10 cellular contexts compared by ENCODE assay signal in the genomic region with DNA sequence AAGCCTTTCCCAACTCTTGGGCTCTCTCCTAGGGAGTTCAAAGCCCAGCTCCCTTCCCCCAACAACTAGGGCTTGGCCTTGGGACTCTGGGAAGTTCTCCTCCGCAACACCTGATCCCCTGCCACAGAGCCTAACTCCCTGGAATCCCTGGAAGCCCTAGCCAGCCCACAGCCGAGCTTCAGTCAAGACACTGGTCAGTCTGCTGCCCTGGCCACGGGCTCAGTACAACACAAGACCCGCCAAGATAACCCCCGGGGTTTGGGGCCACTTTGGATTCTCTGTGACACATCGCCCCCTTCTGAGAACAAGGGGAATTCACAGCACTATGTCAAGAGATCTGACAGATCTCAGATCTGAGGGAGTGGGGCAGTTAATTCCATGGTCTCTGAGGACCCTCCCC. TPM values are rescaled to one million over a fixed set of nuclear protein-coding genes. Genes with fewer than 3 reads are reported as not detected.
DNase-seq lines count a peak whose midpoint lies in the region; ATAC-seq, FAIRE-seq and TF ChIP-seq lines count a peak whose summit lies in the region.
"Had no signal": no experiment of that assay in that cellular context is flagged by ENCODE, and none has a peak within 500 bp of the region (broad histone marks: within the 10 kb centered on the region; RNA-seq: fewer than 3 reads in every experiment).

No MANE protein-coding gene starts in this region.

- TF ChIP-seq POLR2A in A549 (IDR thresholded peaks at IDR 0.05; ENCODE audit: low read length) (no peak), Peyer's patch (IDR thresholded peaks at IDR 0.05) (no peak)

- POLR2A ChIA-PET in A549 (lab: Yijun Ruan, JAX), result no interaction called here

- TF ChIP-seq CTCF in A549 (IDR thresholded peaks at IDR 0.05) (peak; percentile 49), GM12873 (IDR thresholded peaks at IDR 0.05; ENCODE audit: insufficient read depth, low read depth, low read length, missing control alignments) (peak; percentile 51), Peyer's patch (IDR thresholded peaks at IDR 0.05) (peak in 3 of 6 experiments; percentile 34 to 41 (median 38))

- H3K9me3 ChIP-seq in A549 (no peaks in the 10 kb centered on the region), Peyer's patch (no peaks in the 10 kb centered on the region)

- H3K36me3 ChIP-seq in Peyer's patch, result no peaks in the 10 kb centered on the region

- 50% methylated on average over 2 of the region's 6 CpGs for WGBS in A549 (ENCODE audit: missing lambda C conversion rate)

- H3K4me3 ChIP-seq in A549, result no peak overlapping the region
- no peak overlapping the region for H3K4me3 ChIP-seq in Peyer's patch

- H3K4me1 ChIP-seq in A549, result no peaks in the 10 kb centered on the region
- H3K4me1 ChIP-seq in Peyer's patch, result peaks cover 0 to 4% (median 0%) of the 10 kb centered on the region in 4 donors

- H3K27me3 ChIP-seq in Peyer's patch, result no peaks in the 10 kb centered on the region

- H3K4me2 ChIP-seq in A549, result no peak overlapping the region

- DNase-seq in A549 (ENCODE audit: low read depth in 1 of 2, low spot score in 1 of 2) (peak; percentile 39 to 48), RPMI8226 (peak; percentile 55), glomerular visceral epithelial cell (ENCODE audit: extremely low spot score) (peak; percentile 16), Peyer's patch (no peak), NCI-H774 (lab: John Stamatoyannopoulos, UW) (no peak)
- no peak for DNase-seq in stimulated activated CD4-positive, alpha-beta T cell treated with anti-CD3 and anti-CD28 coated beads, Interleukin-1b, Interleukin-23, amount 100 ng/mL, for 48 hours
- DNase-seq: hypothalamus had no signal

- CTCF ChIA-PET in A549 (lab: Yijun Ruan, JAX), result interaction anchor here (0.5 to 13.7 kb wide), 15 partner anchors 10 to 296 kb away, joined by 3 to 255 read pairs (median 8); no protein-coding TSS in a partner anchor

- no peak for FAIRE-seq in A549 (lab: Jason Lieb, UNC)

- no peak for TF ChIP-seq EP300 in A549 (IDR thresholded peaks at IDR 0.05)

- TF ChIP-seq RAD21 in A549 (conservative IDR thresholded peaks at IDR 0.05 in 1 of 2, IDR thresholded peaks at IDR 0.05 in 1 of 2), result peak; percentile 70 to 72

- peak in 1 of 2 experiments; percentile 12; a peak in 3 of 6 replicates for ATAC-seq in A549
- ATAC-seq in GM18873 (IDR thresholded peaks at IDR 0.05; ENCODE audit: low FRiP score, unreplicated experiment), result no peak

- H3K27ac ChIP-seq in A549, result no peak overlapping the region
- no peak overlapping the region for H3K27ac ChIP-seq in Peyer's patch

TF ChIP-seq in A549, 52 proteins besides CTCF, POLR2A, EP300 and RAD21:
- no peak for TF ChIP-seq RCOR1 (IDR thresholded peaks at IDR 0.05; ENCODE audit: low read depth, low read length)
- TF ChIP-seq TP53 (CRISPR knock-in tag; IDR thresholded peaks at IDR 0.05), result no peak
- peak; percentile 58 for TF ChIP-seq SMC3 (IDR thresholded peaks at IDR 0.05)
TF ChIP-seq in A549: peak in this region for 1.

RNA-seq across cellular contexts. Expression of a gene that starts 58.3 kb away (rescaled TPM):
- not detected in 2 replicates for polyA plus RNA-seq in A549 (2011; rRNA removed)
- polyA plus RNA-seq in A549 (2012; cell fraction: cytosol; rRNA removed), result not detected in 2 replicates
- polyA plus RNA-seq in A549 (2012; cell fraction: nucleus; rRNA removed), result not detected in 2 replicates
- polyA plus RNA-seq in A549 (2017; fragmentation: RNase III; extraction: RNeasy Plus Mini Kit Qiagen cat#74134 plus additional on column Dnase treatment), result not detected in 3 replicates
- not detected in 2 replicates for polyA minus RNA-seq in A549 (2011; rRNA and poly(A)+ RNA removed)
- total RNA-seq in Peyer's patch, result not detected
- total RNA-seq: T-helper 1 cell treated with Interleukin-12 subunit alpha and Interleukin-12 subunit beta and Interleukin-4 antibody, amounts not matched to agents 30 ng/mL and 1 ng/mL, for 36 hours had no signal

Comparison
In these comparisons a context has a peak if more than half of its experiments do, and no peak if none do; other contexts are left out.
1. DNase-seq: peak in A549 (2 of 2), RPMI8226 (single experiment) and glomerular visceral epithelial cell (single experiment); none in Peyer's patch (0 of 3), stimulated activated CD4-positive, alpha-beta T cell treated with anti-CD3 and anti-CD28 coated beads, Interleukin-1b, Interleukin-23, amount 100 ng/mL, for 48 hours (single experiment) and NCI-H774 (single experiment).